ENCODE assay signal across 9 cellular contexts in the genomic region with DNA sequence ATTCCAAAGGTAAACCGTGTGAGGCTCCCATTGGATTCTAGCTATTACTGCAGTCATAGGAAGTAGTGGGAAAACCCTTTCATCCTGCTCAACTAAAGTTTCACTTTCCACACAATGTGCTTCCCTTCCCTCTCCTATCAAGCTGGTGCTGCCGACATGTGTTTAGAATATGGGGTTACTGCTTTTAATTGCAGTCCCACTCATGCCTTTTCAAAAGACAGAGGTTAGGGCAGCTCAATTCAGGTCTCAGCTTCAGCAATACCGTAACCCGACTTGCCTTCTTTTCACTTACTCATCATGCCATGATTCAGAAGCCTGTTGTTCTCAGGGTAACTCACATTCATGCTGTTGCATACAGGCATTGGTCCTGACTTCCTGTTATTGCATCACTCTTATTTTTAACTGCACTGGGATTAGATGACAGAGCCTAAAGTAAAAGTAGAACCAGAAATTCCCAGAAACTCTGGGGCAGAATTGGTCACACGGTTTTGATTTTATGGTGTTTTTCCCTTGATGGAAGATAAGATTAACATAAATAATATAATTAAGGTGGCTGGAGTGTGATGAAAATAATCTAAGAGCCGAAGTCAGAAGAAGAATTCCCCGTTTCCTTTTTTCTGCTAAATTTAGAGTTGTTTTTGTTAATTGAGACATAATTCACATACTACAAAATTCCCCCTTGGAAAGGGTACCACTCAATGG. TPM values are rescaled to one million over a fixed set of nuclear protein-coding genes. Genes with fewer than 3 reads are reported as not detected.
A peak's percentile ranks its signal among the peaks of the same experiment; 100 is the strongest.
DNase-seq lines count a peak whose midpoint lies in the region; ATAC-seq and TF ChIP-seq lines count a peak whose summit lies in the region.
"Had no signal": no experiment of that assay in that cellular context is flagged by ENCODE, and none has a peak within 500 bp of the region (broad histone marks: within the 10 kb centered on the region; RNA-seq: fewer than 3 reads in every experiment).

No MANE protein-coding gene starts in this region.

- peak overlapping the region; percentile 2; the same call in 1 of the 2 replicates for H2AFZ ChIP-seq in PC-9

- DNase-seq in NCI-H2107 treated with DMSO at 0.1 percent for 48 hours (lab: John Stamatoyannopoulos, UW; ENCODE audit: unreplicated experiment) (peak; percentile 55), NCI-H2107 (lab: John Stamatoyannopoulos, UW) (no peak), PC-9 (peak; percentile 20 to 84), chondrocyte (ENCODE audit: low spot score) (no peak), lung microvascular endothelial cell (ENCODE audit: low read depth in 2 of 2) (peak; percentile 94 to 98), islet precursor cell (no peak)

- TF ChIP-seq CTCF in PC-9 (conservative IDR thresholded peaks at IDR 0.05) (no peak), chondrocyte (IDR thresholded peaks at IDR 0.05) (peak; percentile 14)

- POLR2A ChIA-PET in PC-9 (lab: Charles Lee; ENCODE audit: unreplicated experiment), result interaction anchor here (0.6 kb wide), 1 partner anchor 129 kb away, joined by 7 read pairs; no protein-coding TSS in a partner anchor

- no peaks in the 10 kb centered on the region for H3K27me3 Mint-ChIP-seq in chondrocyte (ENCODE audit: low read depth)

- H3K9me2 ChIP-seq in PC-9 (ENCODE audit: insufficient read depth), result no peaks in the 10 kb centered on the region

- peak overlapping the region; percentile 75 for H3K27ac ChIP-seq in PC-9
- H3K27ac ChIP-seq: C4-2B had no signal

- H3K4me2 ChIP-seq in PC-9, result peak overlapping the region; percentile 63

- H3K79me2 ChIP-seq in PC-9 (ENCODE audit: low read depth), result no peaks in the 10 kb centered on the region

- peaks cover 14% of the 10 kb centered on the region for H3F3A ChIP-seq in PC-9 (ENCODE audit: insufficient read depth, low read depth)

- BruUV-seq in PC-9 (replicated peaks; lab: Mats Ljungman, UMichigan), result no TSS peak

- H3K9me3 Mint-ChIP-seq in chondrocyte (ENCODE audit: low read depth), result peaks cover 3% of the 10 kb centered on the region

- no peaks in the 10 kb centered on the region for H4K20me1 ChIP-seq in PC-9 (ENCODE audit: insufficient read depth)

- H3K4me3 Mint-ChIP-seq in chondrocyte (ENCODE audit: unreplicated experiment), result peak overlapping the region; percentile 27

- H3K27ac Mint-ChIP-seq in chondrocyte (ENCODE audit: unreplicated experiment), result peak overlapping the region; percentile 94

- H3K36me3 ChIP-seq in PC-9 (ENCODE audit: low read depth), result no peaks in the 10 kb centered on the region

- no peaks in the 10 kb centered on the region for H3K9me3 ChIP-seq in PC-9 (ENCODE audit: insufficient read depth, low read depth)

- CTCF ChIA-PET in PC-9 (lab: Charles Lee), result interaction anchor here (0.8 to 0.9 kb wide), 2 partner anchors 46 to 59 kb away, joined by 3 read pairs; partner anchors contain the start of gene VPS13C

- intact Hi-C loops in PC-9 (cut with micrococcal nuclease; ENCODE audit: unreplicated experiment), result no loop called here

- peaks cover 26% of the 10 kb centered on the region for H3K4me1 Mint-ChIP-seq in chondrocyte (ENCODE audit: low read depth)

- no peaks in the 10 kb centered on the region for H3K36me3 Mint-ChIP-seq in chondrocyte (ENCODE audit: low read depth)

- H3K4me1 ChIP-seq in PC-9 (replicated peaks; ENCODE audit: insufficient read depth), result peaks cover 15% of the 10 kb centered on the region

- ATAC-seq in HG02981 (IDR thresholded peaks at IDR 0.05; ENCODE audit: unreplicated experiment) (no peak), GM18511 (IDR thresholded peaks at IDR 0.05; ENCODE audit: unreplicated experiment) (no peak)

- peak overlapping the region; percentile 24; the same call in 1 of the 2 replicates for H3K4me3 ChIP-seq in PC-9

- H3K27me3 ChIP-seq in PC-9 (ENCODE audit: insufficient read depth, low read depth), result no peaks in the 10 kb centered on the region

RNA-seq across cellular contexts. Expression of gene C2CD4B, which starts 45.7 kb away (rescaled TPM):
- not detected in 2 replicates for total RNA-seq in PC-9 (2021)
- total RNA-seq in chondrocyte, result 0.17 TPM in 1 of 3 replicates, not detected in the others
- total RNA-seq in lung microvascular endothelial cell, result 20.0 and 45.6 TPM in 2 replicates

RNA-seq across cellular contexts. Expression of gene C2CD4A, which starts 52.6 kb away (rescaled TPM):
- 0.09 TPM in 1 of 2 replicates, not detected in the other for total RNA-seq in PC-9 (2021)
- 0.10 TPM in 1 of 3 replicates, not detected in the others for total RNA-seq in chondrocyte
- 0.60 and 0.87 TPM in 2 replicates for total RNA-seq in lung microvascular endothelial cell

RNA-seq across cellular contexts. Expression of gene VPS13C, which starts 59.1 kb away (rescaled TPM):
- total RNA-seq in PC-9 (2021), result 40.0 and 48.9 TPM in 2 replicates
- 46.0 to 53.0 TPM (median 49.2 TPM) in 3 replicates for total RNA-seq in chondrocyte
- 78.7 and 103 TPM in 2 replicates for total RNA-seq in lung microvascular endothelial cell

Comparison
In these comparisons a context has a peak if more than half of its experiments do, and no peak if none do; other contexts are left out.
1. DNase-seq: peak in NCI-H2107 treated with DMSO at 0.1 percent for 48 hours (single experiment), PC-9 (2 of 2) and lung microvascular endothelial cell (2 of 2); none in NCI-H2107 (single experiment), chondrocyte (single experiment) and islet precursor cell (single experiment).
2. RNA of gene C2CD4B, which starts 45.7 kb away (total RNA-seq): 20.0 to 45.6 TPM in lung microvascular endothelial cell; 0.17 TPM in chondrocyte and not detected in PC-9; every median in the first group is over 10 times any median in the second.